ENCODE assay signal across 31 cellular contexts in genomic region chr7:129939881-129940280, GRCh38.
"Had no signal": no experiment of that assay in that cellular context is flagged by ENCODE, and none has a peak within 500 bp of the region (broad histone marks: within the 10 kb centered on the region; RNA-seq: fewer than 3 reads in every experiment).

No MANE protein-coding gene starts in this region.

- H3K4me3 ChIP-seq: esophagus muscularis mucosa, gastrocnemius medialis had no signal

- H3K27ac ChIP-seq: esophagus muscularis mucosa, foreskin keratinocyte, WERI-Rb-1 had no signal

- H3K36me3 ChIP-seq: gastrocnemius medialis had no signal

- ATAC-seq: activated CD4-positive, alpha-beta T cell treated with anti-CD3 and anti-CD28 coated beads for 36 hours; activated T-helper 17 cell treated with anti-CD3 and anti-CD28 coated beads, Interleukin-2, amount 50 U/mL, for 72 hours; effector memory CD8-positive, alpha-beta T cell; foreskin keratinocyte; gastrocnemius medialis; T-cell had no signal

- H3K27ac Mint-ChIP-seq: activated CD4-positive, alpha-beta memory T cell treated with anti-CD3 and anti-CD28 coated beads, Interleukin-2, amount 10 ng/mL, durations not matched to agents 7 days and 5 days; activated CD4-positive, alpha-beta T cell treated with anti-CD3 and anti-CD28 coated beads for 36 hours; activated CD4-positive, alpha-beta T cell treated with anti-CD3 and anti-CD28 coated beads, Interleukin-2, amount 10 ng/mL, durations not matched to agents 7 days and 5 days; activated T-cell treated with anti-CD3 and anti-CD28 coated beads, Interleukin-2, amount 50 U/mL, for 24 hours; activated T-helper 17 cell treated with anti-CD3 and anti-CD28 coated beads, Interleukin-2, amount 50 U/mL, for 72 hours; T-helper 1 cell treated with Interleukin-12 subunit alpha and Interleukin-12 subunit beta and Interleukin-4 antibody, amounts not matched to agents 30 μg/mL and 1 μg/mL, for 36 hours; T-helper 2 cell treated with Interferon-gamma antibody and Interleukin-4, amounts not matched to agents 5 μg/mL and 100 μg/mL, for 36 hours had no signal

- H3K27me3 Mint-ChIP-seq: activated CD4-positive, alpha-beta memory T cell treated with anti-CD3 and anti-CD28 coated beads, Interleukin-2, amount 10 ng/mL, durations not matched to agents 7 days and 5 days; activated CD4-positive, alpha-beta T cell treated with anti-CD3 and anti-CD28 coated beads for 36 hours; activated CD4-positive, alpha-beta T cell treated with anti-CD3 and anti-CD28 coated beads, Interleukin-2, amount 10 ng/mL, durations not matched to agents 7 days and 5 days; activated naive CD8-positive, alpha-beta T cell; activated T-cell treated with anti-CD3 and anti-CD28 coated beads, Interleukin-2, amount 50 U/mL, for 24 hours; activated T-helper 17 cell treated with anti-CD3 and anti-CD28 coated beads, Interleukin-2, amount 50 U/mL, for 72 hours; central memory CD8-positive, alpha-beta T cell; effector memory CD8-positive, alpha-beta T cell; T-cell had no signal

- H3K4me1 ChIP-seq: foreskin keratinocyte had no signal

- H3K27me3 ChIP-seq: esophagus muscularis mucosa, foreskin keratinocyte, gastrocnemius medialis had no signal

- H3K4me3 Mint-ChIP-seq: activated CD4-positive, alpha-beta memory T cell treated with anti-CD3 and anti-CD28 coated beads, Interleukin-2, amount 10 ng/mL, durations not matched to agents 7 days and 5 days; activated CD4-positive, alpha-beta T cell treated with anti-CD3 and anti-CD28 coated beads for 36 hours; activated CD4-positive, alpha-beta T cell treated with anti-CD3 and anti-CD28 coated beads, Interleukin-2, amount 10 ng/mL, durations not matched to agents 7 days and 5 days; activated naive CD8-positive, alpha-beta T cell; activated T-cell treated with anti-CD3 and anti-CD28 coated beads, Interleukin-2, amount 50 U/mL, for 24 hours; activated T-helper 17 cell treated with anti-CD3 and anti-CD28 coated beads, Interleukin-2, amount 50 U/mL, for 72 hours; central memory CD8-positive, alpha-beta T cell; T-cell; T-helper 1 cell treated with Interleukin-12 subunit alpha and Interleukin-12 subunit beta and Interleukin-4 antibody, amounts not matched to agents 30 μg/mL and 1 μg/mL, for 36 hours; T-helper 2 cell treated with Interferon-gamma antibody and Interleukin-4, amounts not matched to agents 5 μg/mL and 100 μg/mL, for 36 hours had no signal

- H3K4me1 Mint-ChIP-seq: activated CD4-positive, alpha-beta T cell treated with anti-CD3 and anti-CD28 coated beads, Interleukin-2, amount 10 ng/mL, durations not matched to agents 7 days and 5 days; activated T-helper 17 cell treated with anti-CD3 and anti-CD28 coated beads, Interleukin-2, amount 50 U/mL, for 72 hours had no signal

- H3K9me3 Mint-ChIP-seq: activated CD4-positive, alpha-beta memory T cell treated with anti-CD3 and anti-CD28 coated beads, Interleukin-2, amount 10 ng/mL, durations not matched to agents 7 days and 5 days; activated CD4-positive, alpha-beta T cell treated with anti-CD3 and anti-CD28 coated beads, Interleukin-2, amount 10 ng/mL, durations not matched to agents 7 days and 5 days; activated T-cell treated with anti-CD3 and anti-CD28 coated beads, Interleukin-2, amount 50 U/mL, for 24 hours; activated T-helper 17 cell treated with anti-CD3 and anti-CD28 coated beads, Interleukin-2, amount 50 U/mL, for 72 hours; central memory CD8-positive, alpha-beta T cell; effector memory CD8-positive, alpha-beta T cell; T-cell; T-helper 1 cell treated with Interleukin-12 subunit alpha and Interleukin-12 subunit beta and Interleukin-4 antibody, amounts not matched to agents 30 μg/mL and 1 μg/mL, for 36 hours; T-helper 2 cell treated with Interferon-gamma antibody and Interleukin-4, amounts not matched to agents 5 μg/mL and 100 μg/mL, for 36 hours had no signal

- DNase-seq: activated CD4-positive, alpha-beta memory T cell treated with anti-CD3 and anti-CD28 coated beads, Interleukin-2, amount 10 ng/mL, durations not matched to agents 7 days and 5 days; activated CD4-positive, alpha-beta T cell treated with anti-CD3 and anti-CD28 coated beads for 36 hours; activated CD4-positive, alpha-beta T cell treated with anti-CD3 and anti-CD28 coated beads, Interleukin-2, amount 10 ng/mL, durations not matched to agents 7 days and 5 days; activated CD4-positive, alpha-beta T cell treated with anti-CD3 and anti-CD28 coated beads, Interleukin-2, amount 50 U/mL, for 4 hours; activated CD4-positive, CD25-positive, alpha-beta regulatory T cell; activated CD4-positive, CD25-positive, alpha-beta regulatory T cell treated with anti-CD3 and anti-CD28 coated beads, Interleukin-2, amount 50 U/mL, for 72 hours; activated effector memory CD4-positive, alpha-beta T cell treated with Interleukin-2 at 50 U/mL for 16 hours; activated gamma-delta T cell treated with Interleukin-2 at 50 U/mL for 16 hours; activated naive CD4-positive, alpha-beta T cell treated with anti-CD3 and anti-CD28 coated beads, Interleukin-2, amount 50 U/mL, for 16 hours; activated naive CD4-positive, alpha-beta T cell treated with Interleukin-2 at 50 U/mL for 16 hours; activated T-cell treated with anti-CD3 and anti-CD28 coated beads for 4 hours; activated T-cell treated with anti-CD3 and anti-CD28 coated beads, Interleukin-2, amount 50 U/mL, for 24 hours; amniotic stem cell; anterior cingulate cortex; cortex of kidney; dermis blood vessel endothelial cell; effector CD4-positive, alpha-beta T cell; effector memory CD8-positive, alpha-beta T cell; erythroblast; foreskin keratinocyte; gastrocnemius medialis; glutamatergic neuron; T-cell; T1000; WERI-Rb-1 had no signal

- H3K9me3 ChIP-seq: esophagus muscularis mucosa, gastrocnemius medialis had no signal
